Comparison of ENCODE assay signal across 1 cellular context in the genomic region with DNA sequence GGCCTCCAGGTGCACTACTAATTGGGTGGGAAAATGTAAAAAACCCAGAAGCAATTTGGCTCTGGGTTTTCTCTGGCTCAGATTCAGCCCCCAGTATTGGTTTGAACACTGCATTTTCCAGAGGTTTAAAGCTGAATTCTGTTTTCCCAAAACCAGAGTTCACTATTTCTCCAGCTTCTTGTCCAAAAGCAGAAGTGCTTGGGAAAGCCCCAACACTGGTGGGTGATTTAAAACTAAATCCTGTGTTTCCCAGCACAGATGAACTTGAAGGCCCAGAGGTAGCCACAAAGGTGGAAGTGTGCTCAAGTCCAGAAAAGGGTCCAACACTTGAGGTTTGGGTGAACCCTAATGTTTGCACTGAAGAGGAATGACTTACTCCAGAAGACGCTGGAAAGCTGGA.
TF ChIP-seq lines count a peak whose summit lies in the region.

No MANE protein-coding gene starts in this region.

TF ChIP-seq in H1, 55 proteins besides CTCF, POLR2A, EP300 and RAD21:
- TF ChIP-seq POLR2AphosphoS5 (IDR thresholded peaks at IDR 0.05; ENCODE audit: low read depth, low read length): no peak
- TF ChIP-seq SP4 (IDR thresholded peaks at IDR 0.05; ENCODE audit: low read length): no peak
- no peak for TF ChIP-seq JUND (IDR thresholded peaks at IDR 0.05; ENCODE audit: low read length)
- TF ChIP-seq CTBP2 (IDR thresholded peaks at IDR 0.05; ENCODE audit: borderline replicate concordance, insufficient read depth, insufficient read length, low read length): no peak
- TF ChIP-seq SIRT6 (IDR thresholded peaks at IDR 0.05; ENCODE audit: low read length): no peak
- TF ChIP-seq SP1 (IDR thresholded peaks at IDR 0.05; ENCODE audit: low read depth, low read length): no peak
- TF ChIP-seq TAF1 (IDR thresholded peaks at IDR 0.05; ENCODE audit: low read depth, low read length): no peak
- no peak for TF ChIP-seq JUN (IDR thresholded peaks at IDR 0.05; ENCODE audit: low read depth, low read length)
- no peak for TF ChIP-seq SP2 (IDR thresholded peaks at IDR 0.05; ENCODE audit: low read length)
- TF ChIP-seq BCL11A (IDR thresholded peaks at IDR 0.05; ENCODE audit: low read depth in 2 of 2, low read length in 2 of 2): no peak
- TF ChIP-seq ASH2L (IDR thresholded peaks at IDR 0.05; ENCODE audit: low read length): no peak
TF ChIP-seq in H1: peak in this region for 0.
